In the genomic region with DNA sequence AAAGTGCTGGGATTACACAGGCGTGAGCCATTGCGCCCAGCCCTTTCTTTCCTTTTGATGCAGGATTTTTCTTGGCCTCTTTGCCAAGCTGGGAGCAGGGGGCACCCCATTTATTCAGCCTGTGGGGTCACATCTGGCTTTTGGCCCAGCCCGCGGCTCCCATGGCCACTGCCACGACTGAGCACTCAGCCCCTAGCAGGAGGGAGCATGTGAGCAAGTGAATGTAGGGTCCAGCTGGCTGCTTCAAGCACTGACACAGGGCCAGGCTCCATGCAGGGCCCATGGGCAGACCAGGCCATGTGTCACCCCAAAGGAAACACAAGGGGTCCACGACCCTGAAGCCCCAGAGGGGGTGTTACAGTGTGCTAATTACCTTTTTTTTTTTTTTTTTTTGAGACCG, we compare ENCODE assay signal across 28 cellular contexts.
"Had no signal": no experiment of that assay in that cellular context is flagged by ENCODE, and none has a peak within 500 bp of the region (broad histone marks: within the 10 kb centered on the region; RNA-seq: fewer than 3 reads in every experiment).

No MANE protein-coding gene starts in this region.

- H2AFZ ChIP-seq: parathyroid adenoma had no signal

- H3K36me3 Mint-ChIP-seq: stimulated activated effector memory CD8-positive, alpha-beta T cell treated with anti-CD3 and anti-CD28 coated beads, Interleukin-12 subunit alpha, Interleukin-12 subunit beta, amount 100 ng/mL, for 72 hours; type B pancreatic cell had no signal

- H3K27me3 ChIP-seq: ovary, right lobe of liver, sigmoid colon, stomach, thyroid gland, tibial nerve, vagina had no signal

- H3K4me3 ChIP-seq: ovary, psoas muscle, right lobe of liver, sigmoid colon, stomach, thoracic aorta, thyroid gland, tibial nerve, vagina had no signal

- H3K27ac ChIP-seq: ovary, parathyroid adenoma, psoas muscle, right lobe of liver, sigmoid colon, stomach, thoracic aorta, thyroid gland, tibial nerve, vagina had no signal

- H3K9me3 Mint-ChIP-seq: natural killer cell treated with Interleukin-12 subunit alpha and Interleukin-12 subunit beta and Interleukin-15 and Interleukin-18, amount 100 ng/mL, for 72 hours had no signal

- ATAC-seq: naive thymus-derived CD8-positive, alpha-beta T cell; natural killer cell treated with Interleukin-12 subunit alpha and Interleukin-12 subunit beta and Interleukin-15 and Interleukin-18, amount 100 ng/mL, for 72 hours; psoas muscle; right cardiac atrium; right lobe of liver; stimulated activated effector memory CD8-positive, alpha-beta T cell treated with anti-CD3 and anti-CD28 coated beads, Interleukin-12 subunit alpha, Interleukin-12 subunit beta, amount 100 ng/mL, for 72 hours; stimulated activated naive B cell treated with anti-CD40 and anti-IgM and Interleukin-4, amounts not matched to agents 10 μg/mL and 1 μg/mL and 100 μg/mL, for 72 hours had no signal

- H3K4me3 Mint-ChIP-seq: naive thymus-derived CD8-positive, alpha-beta T cell; natural killer cell treated with Interleukin-12 subunit alpha and Interleukin-12 subunit beta and Interleukin-15 and Interleukin-18, amount 100 ng/mL, for 72 hours; nephron progenitor cell; neural crest cell; stimulated activated effector memory CD8-positive, alpha-beta T cell treated with anti-CD3 and anti-CD28 coated beads, Interleukin-12 subunit alpha, Interleukin-12 subunit beta, amount 100 ng/mL, for 72 hours; stimulated activated naive B cell treated with anti-CD40 and anti-IgM and Interleukin-4, amounts not matched to agents 10 μg/mL and 1 μg/mL and 100 μg/mL, for 72 hours; stimulated activated naive CD8-positive, alpha-beta T cell treated with anti-CD3 and anti-CD28 coated beads, Interleukin-15, Interleukin-2, amounts not matched to agents 100 ng/mL and 50 ng/mL, for 24 hours; type B pancreatic cell had no signal

- H3K4me1 ChIP-seq: parathyroid adenoma, psoas muscle, right lobe of liver, sigmoid colon, stomach, thyroid gland, tibial nerve, vagina had no signal

- H3K36me3 ChIP-seq: ovary, right lobe of liver, sigmoid colon, thoracic aorta, thyroid gland, tibial nerve, vagina had no signal

- H3K9me3 ChIP-seq: thyroid gland, vagina had no signal

- H3K9ac ChIP-seq: parathyroid adenoma had no signal

- H3K27ac Mint-ChIP-seq: naive B cell; naive thymus-derived CD8-positive, alpha-beta T cell; natural killer cell treated with Interleukin-12 subunit alpha and Interleukin-12 subunit beta and Interleukin-15 and Interleukin-18, amount 100 ng/mL, for 72 hours; nephron progenitor cell; progenitor cell of endocrine pancreas; stimulated activated effector memory CD8-positive, alpha-beta T cell treated with anti-CD3 and anti-CD28 coated beads, Interleukin-12 subunit alpha, Interleukin-12 subunit beta, amount 100 ng/mL, for 72 hours; stimulated activated naive B cell treated with anti-CD40 and anti-IgM and Interleukin-4, amounts not matched to agents 10 μg/mL and 1 μg/mL and 100 μg/mL, for 72 hours; stimulated activated naive CD8-positive, alpha-beta T cell treated with anti-CD3 and anti-CD28 coated beads, Interleukin-15, Interleukin-2, amounts not matched to agents 100 ng/mL and 50 ng/mL, for 24 hours; type B pancreatic cell had no signal

- H3K4me1 Mint-ChIP-seq: naive B cell; naive thymus-derived CD8-positive, alpha-beta T cell; nephron progenitor cell; neural crest cell; stimulated activated effector memory CD8-positive, alpha-beta T cell treated with anti-CD3 and anti-CD28 coated beads, Interleukin-12 subunit alpha, Interleukin-12 subunit beta, amount 100 ng/mL, for 72 hours; stimulated activated naive B cell treated with anti-CD40 and anti-IgM and Interleukin-4, amounts not matched to agents 10 μg/mL and 1 μg/mL and 100 μg/mL, for 72 hours had no signal

- H3K27me3 Mint-ChIP-seq: natural killer cell treated with Interleukin-12 subunit alpha and Interleukin-12 subunit beta and Interleukin-15 and Interleukin-18, amount 100 ng/mL, for 72 hours; progenitor cell of endocrine pancreas; stimulated activated naive B cell treated with anti-CD40 and anti-IgM and Interleukin-4, amounts not matched to agents 10 μg/mL and 1 μg/mL and 100 μg/mL, for 72 hours; stimulated activated naive CD8-positive, alpha-beta T cell treated with anti-CD3 and anti-CD28 coated beads, Interleukin-15, Interleukin-2, amounts not matched to agents 100 ng/mL and 50 ng/mL, for 24 hours; type B pancreatic cell had no signal

- DNase-seq: naive B cell; naive thymus-derived CD8-positive, alpha-beta T cell; nephron progenitor cell; occipital lobe; ovary; psoas muscle; right cardiac atrium; right lobe of liver; sigmoid colon; small intestine; stimulated activated CD4-positive, alpha-beta T cell treated with anti-CD3 and anti-CD28 coated beads, Interleukin-15, amount 100 ng/mL, for 24 hours; stimulated activated CD4-positive, alpha-beta T cell treated with anti-CD3 and anti-CD28 coated beads, Interleukin-2, amount 100 ng/mL, for 24 hours; stimulated activated CD4-positive, alpha-beta T cell treated with anti-CD3 and anti-CD28 coated beads, Interleukin-2, amount 100 ng/mL, for 48 hours; stimulated activated CD4-positive, alpha-beta T cell treated with anti-CD3 and anti-CD28 coated beads, Interleukin-4, amount 100 ng/mL, for 24 hours; stimulated activated naive B cell treated with anti-CD40 and anti-IgM and Interleukin-4, amounts not matched to agents 10 μg/mL and 1 μg/mL and 100 μg/mL, for 72 hours; stimulated activated naive CD4-positive, alpha-beta T cell treated with Interleukin-2 at 50 U/mL for 16 hours; stomach; thyroid gland had no signal
